Comparison of ENCODE assay signal across 13 cellular contexts in genomic region chr4:78923459-78924312, GRCh38. TPM values are rescaled to one million over a fixed set of nuclear protein-coding genes. Genes with fewer than 3 reads are reported as not detected.
DNase-seq lines count a peak whose midpoint lies in the region; ATAC-seq, FAIRE-seq and TF ChIP-seq lines count a peak whose summit lies in the region.
"Had no signal": no experiment of that assay in that cellular context is flagged by ENCODE, and none has a peak within 500 bp of the region (broad histone marks: within the 10 kb centered on the region; RNA-seq: fewer than 3 reads in every experiment).

No MANE protein-coding gene starts in this region.

- H3K27ac ChIP-seq in small intestine (ENCODE audit: low read depth in 1 of 2, low read length in 1 of 2): peak overlapping the region in 1 of 2 donors; percentile 3
- H3K27ac ChIP-seq: PC-9 had no signal

- no peak overlapping the region for H3K4me3 ChIP-seq in bronchial epithelial cell (ENCODE audit: low read depth, low read length)
- no peak overlapping the region for H3K4me3 ChIP-seq in small intestine (ENCODE audit: low read depth in 1 of 2, low read length in 2 of 2)
- no peak overlapping the region for H3K4me3 ChIP-seq in H7 (ENCODE audit: insufficient read depth, low read depth, low read length)
- H3K4me3 ChIP-seq: PC-9 had no signal

- POLR2A ChIA-PET in activated naive CD8-positive, alpha-beta T cell treated with anti-CD3 and anti-CD28 coated beads, Interleukin-2, amount 10 ng/mL, durations not matched to agents 7 days and 5 days (lab: Charles Lee): no interaction called here

- 17 to 53% (median 37%) methylated on average over 4 of the region's 4 CpGs for WGBS in small intestine, 3 donors

- H3K9me3 Mint-ChIP-seq in activated naive CD8-positive, alpha-beta T cell treated with anti-CD3 and anti-CD28 coated beads, Interleukin-2, amount 10 ng/mL, durations not matched to agents 7 days and 5 days: no peaks in the 10 kb centered on the region
- H3K9me3 Mint-ChIP-seq in activated naive CD8-positive, alpha-beta T cell treated with anti-CD3 and anti-CD28 coated beads, Interleukin-2, amount 50 U/mL, for 24 hours: no peaks in the 10 kb centered on the region
- no peaks in the 10 kb centered on the region for H3K9me3 Mint-ChIP-seq in immature natural killer cell
- H3K9me3 Mint-ChIP-seq: dendritic cell treated with granulocyte-macrophage colony-stimulating factor and Interleukin-4, amounts not matched to agents 40 ng/mL and 50 ng/mL, for 4 days had no signal

- ATAC-seq in activated naive CD8-positive, alpha-beta T cell treated with anti-CD3 and anti-CD28 coated beads, Interleukin-2, amount 10 ng/mL, durations not matched to agents 7 days and 5 days (ENCODE audit: low read depth): no peak
- no peak for ATAC-seq in activated naive CD8-positive, alpha-beta T cell treated with anti-CD3 and anti-CD28 coated beads, Interleukin-2, amount 50 U/mL, for 24 hours
- ATAC-seq in HG03175 (IDR thresholded peaks at IDR 0.05; ENCODE audit: unreplicated experiment): peak; percentile 56

- no peak for DNase-seq in activated naive CD8-positive, alpha-beta T cell treated with anti-CD3 and anti-CD28 coated beads, Interleukin-2, amount 10 ng/mL, durations not matched to agents 7 days and 5 days
- no peak for DNase-seq in activated naive CD8-positive, alpha-beta T cell treated with anti-CD3 and anti-CD28 coated beads, Interleukin-2, amount 50 U/mL, for 24 hours
- DNase-seq in bronchial epithelial cell (ENCODE audit: low read depth): peak; percentile 3
- peak; percentile 91 for DNase-seq in small intestine
- no peak for DNase-seq in NAMALWA (ENCODE audit: low spot score)
- DNase-seq in H7: no peak
- DNase-seq in immature natural killer cell: no peak
- DNase-seq: activated CD4-positive, CD25-positive, alpha-beta regulatory T cell; activated effector memory CD4-positive, alpha-beta T cell treated with Interleukin-2 at 50 U/mL for 16 hours; GDM1; PC-9 had no signal

- no peak for FAIRE-seq in bronchial epithelial cell (lab: Jason Lieb, UNC)
- FAIRE-seq in small intestine (lab: Jason Lieb, UNC): no peak

- TF ChIP-seq CTCF in bronchial epithelial cell (IDR thresholded peaks at IDR 0.05; ENCODE audit: insufficient read depth, low read length, severe bottlenecking): no peak

- H3K9me3 ChIP-seq in small intestine (ENCODE audit: control insufficient read depth, low read depth): no peaks in the 10 kb centered on the region

- peaks cover 17% of the 10 kb centered on the region for H3K36me3 Mint-ChIP-seq in activated naive CD8-positive, alpha-beta T cell treated with anti-CD3 and anti-CD28 coated beads, Interleukin-2, amount 10 ng/mL, durations not matched to agents 7 days and 5 days
- H3K36me3 Mint-ChIP-seq in activated naive CD8-positive, alpha-beta T cell treated with anti-CD3 and anti-CD28 coated beads, Interleukin-2, amount 50 U/mL, for 24 hours (ENCODE audit: low read depth): peaks cover 29% of the 10 kb centered on the region
- H3K36me3 Mint-ChIP-seq in immature natural killer cell: peaks cover 13 to 44% (median 13%) of the 10 kb centered on the region in 3 donors

- no peaks in the 10 kb centered on the region for H3K4me1 ChIP-seq in small intestine (ENCODE audit: control insufficient read depth in 2 of 2, insufficient read depth in 1 of 2, low read depth in 1 of 2, low read length in 1 of 2)

- H3K27me3 Mint-ChIP-seq in activated naive CD8-positive, alpha-beta T cell treated with anti-CD3 and anti-CD28 coated beads, Interleukin-2, amount 10 ng/mL, durations not matched to agents 7 days and 5 days: no peaks in the 10 kb centered on the region
- H3K27me3 Mint-ChIP-seq in activated naive CD8-positive, alpha-beta T cell treated with anti-CD3 and anti-CD28 coated beads, Interleukin-2, amount 50 U/mL, for 24 hours: no peaks in the 10 kb centered on the region
- no peaks in the 10 kb centered on the region for H3K27me3 Mint-ChIP-seq in immature natural killer cell (ENCODE audit: low read depth in 3 of 3)
- H3K27me3 Mint-ChIP-seq: dendritic cell treated with granulocyte-macrophage colony-stimulating factor and Interleukin-4, amounts not matched to agents 40 ng/mL and 50 ng/mL, for 4 days had no signal

- peak overlapping the region; percentile 39 for H3K27ac Mint-ChIP-seq in activated naive CD8-positive, alpha-beta T cell treated with anti-CD3 and anti-CD28 coated beads, Interleukin-2, amount 10 ng/mL, durations not matched to agents 7 days and 5 days
- no peak overlapping the region for H3K27ac Mint-ChIP-seq in activated naive CD8-positive, alpha-beta T cell treated with anti-CD3 and anti-CD28 coated beads, Interleukin-2, amount 50 U/mL, for 24 hours
- H3K27ac Mint-ChIP-seq in immature natural killer cell: peak overlapping the region in 1 of 6 donors; percentile 2
- H3K27ac Mint-ChIP-seq: dendritic cell treated with granulocyte-macrophage colony-stimulating factor and Interleukin-4, amounts not matched to agents 40 ng/mL and 50 ng/mL, for 4 days had no signal

- H3K4me1 Mint-ChIP-seq in activated naive CD8-positive, alpha-beta T cell treated with anti-CD3 and anti-CD28 coated beads, Interleukin-2, amount 10 ng/mL, durations not matched to agents 7 days and 5 days: peaks cover 8% of the 10 kb centered on the region
- no peaks in the 10 kb centered on the region for H3K4me1 Mint-ChIP-seq in activated naive CD8-positive, alpha-beta T cell treated with anti-CD3 and anti-CD28 coated beads, Interleukin-2, amount 50 U/mL, for 24 hours
- peaks cover 0 to 6% of the 10 kb centered on the region in 2 donors for H3K4me1 Mint-ChIP-seq in immature natural killer cell

- H3K27me3 ChIP-seq in bronchial epithelial cell (ENCODE audit: control insufficient read depth, insufficient read depth, low read length): no peaks in the 10 kb centered on the region
- no peaks in the 10 kb centered on the region for H3K27me3 ChIP-seq in small intestine (ENCODE audit: control insufficient read depth in 2 of 2, insufficient read depth in 2 of 2, low read length in 2 of 2)
- no peaks in the 10 kb centered on the region for H3K27me3 ChIP-seq in H7 (ENCODE audit: control insufficient read depth, insufficient read depth, low read length)

- H3K36me3 ChIP-seq in bronchial epithelial cell (ENCODE audit: control insufficient read depth, insufficient read depth, low read length) (no peaks in the 10 kb centered on the region), small intestine (ENCODE audit: control insufficient read depth in 2 of 2, insufficient read depth in 2 of 2, low read length in 2 of 2) (peaks cover 0 to 6% of the 10 kb centered on the region in 2 donors), H7 (replicated peaks; ENCODE audit: control insufficient read depth, insufficient read depth, low read length) (peaks cover 1% of the 10 kb centered on the region)

- no peak overlapping the region for H3K4me3 Mint-ChIP-seq in activated naive CD8-positive, alpha-beta T cell treated with anti-CD3 and anti-CD28 coated beads, Interleukin-2, amount 10 ng/mL, durations not matched to agents 7 days and 5 days
- H3K4me3 Mint-ChIP-seq in activated naive CD8-positive, alpha-beta T cell treated with anti-CD3 and anti-CD28 coated beads, Interleukin-2, amount 50 U/mL, for 24 hours: no peak overlapping the region
- H3K4me3 Mint-ChIP-seq in immature natural killer cell: no peak overlapping the region
- H3K4me3 Mint-ChIP-seq: dendritic cell treated with granulocyte-macrophage colony-stimulating factor and Interleukin-4, amounts not matched to agents 40 ng/mL and 50 ng/mL, for 4 days had no signal

RNA-seq across cellular contexts. Expression of gene PAQR3, which starts 15.6 kb away (rescaled TPM):
- 10 to 100 TPM; 14.1 to 15.2 TPM for total RNA-seq in activated naive CD8-positive, alpha-beta T cell treated with anti-CD3 and anti-CD28 coated beads, Interleukin-2, amount 10 ng/mL, durations not matched to agents 7 days and 5 days
- total RNA-seq in bronchial epithelial cell: 17.4 and 18.6 TPM in 2 replicates
- polyA plus RNA-seq in small intestine (1 to 10 TPM; 6.9 to 10.0 (median 9.2) TPM), immature natural killer cell (1 to 10 TPM; 3.5 to 6.1 (median 5.9) TPM)
- 23.9 and 26.9 TPM in 2 replicates for total RNA-seq in H7 (2014; rRNA removed; shearing (Covaris generic))

Comparison
In these comparisons a context has a peak if more than half of its experiments do, and no peak if none do; other contexts are left out.
1. DNase-seq: peak in bronchial epithelial cell (single experiment) and small intestine (single experiment); none in activated naive CD8-positive, alpha-beta T cell treated with anti-CD3 and anti-CD28 coated beads, Interleukin-2, amount 10 ng/mL, durations not matched to agents 7 days and 5 days (single experiment), activated naive CD8-positive, alpha-beta T cell treated with anti-CD3 and anti-CD28 coated beads, Interleukin-2, amount 50 U/mL, for 24 hours (single experiment), NAMALWA (single experiment), H7 (single experiment) and immature natural killer cell (0 of 3).